ENCODE assay signal across 8 cellular contexts in genomic region chr22:20957691-20958440, GRCh38. TPM values are rescaled to one million over a fixed set of nuclear protein-coding genes. Genes with fewer than 3 reads are reported as not detected.
DNase-seq lines count a peak whose midpoint lies in the region; ATAC-seq and TF ChIP-seq lines count a peak whose summit lies in the region.

No MANE protein-coding gene starts in this region.

- H3K27me3 ChIP-seq in MG63 = no peaks in the 10 kb centered on the region

- POLR2A ChIA-PET in RWPE1 (lab: Yijun Ruan, JAX; ENCODE audit: low non-redundant PET) = no interaction called here

- H3K36me3 Mint-ChIP-seq in nephron progenitor cell (ENCODE audit: low read depth) = peaks cover 16% of the 10 kb centered on the region

- CTCF ChIA-PET in RWPE1 (lab: Yijun Ruan, JAX) = interaction anchor here (1.0 kb wide), 1 partner anchor 41 kb away, joined by 4 read pairs; no protein-coding TSS in a partner anchor

- H3K4me3 ChIP-seq in MG63 = no peak overlapping the region

- no peaks in the 10 kb centered on the region for H3K9me3 Mint-ChIP-seq in nephron progenitor cell

- H3K27me3 Mint-ChIP-seq in nephron progenitor cell (ENCODE audit: low read depth, poor library complexity) = peaks cover 48% of the 10 kb centered on the region

- peak; percentile 2 for ATAC-seq in esophagus mucosa

- DNase-seq in NCI-H524 (lab: John Stamatoyannopoulos, UW) = peak; percentile 21 to 63
- no peak for DNase-seq in NCI-H524 treated with DMSO at 0.1 percent for 48 hours (lab: John Stamatoyannopoulos, UW)
- DNase-seq in RWPE1 (ENCODE audit: low spot score) = no peak
- peak; percentile 55 for DNase-seq in nephron progenitor cell
- DNase-seq in caudate nucleus (lab: John Stamatoyannopoulos, UW) = no peak
- DNase-seq in NCI-H1436 (lab: John Stamatoyannopoulos, UW) = no peak
- DNase-seq in MG63 = no peak

- no peaks in the 10 kb centered on the region for H3K9me3 ChIP-seq in MG63

- H3K4me1 Mint-ChIP-seq in nephron progenitor cell = peaks cover 11% of the 10 kb centered on the region

- TF ChIP-seq CTCF in RWPE1 (conservative IDR thresholded peaks at IDR 0.05; ENCODE audit: low read depth) (no peak), nephron progenitor cell (IDR thresholded peaks at IDR 0.05) (no peak)

- peak overlapping the region; percentile 71 for H3K4me3 Mint-ChIP-seq in nephron progenitor cell

- peak overlapping the region; percentile 84 for H3K27ac ChIP-seq in RWPE1
- H3K27ac ChIP-seq in caudate nucleus (ENCODE audit: low read depth, low read length) = no peak overlapping the region

- peaks cover 14% of the 10 kb centered on the region for H3K36me3 ChIP-seq in MG63

- H3K27ac Mint-ChIP-seq in nephron progenitor cell = no peak overlapping the region

RNA-seq across cellular contexts. Expression of gene AIFM3, which starts 9.2 kb away (rescaled TPM):
- total RNA-seq in esophagus mucosa = 1.5 TPM
- total RNA-seq in MG63 (2014; rRNA removed; shearing (Covaris generic); ENCODE audit: low replicate concordance) = 0.56 TPM in 1 of 2 replicates, not detected in the other

RNA-seq across cellular contexts. Expression of gene LZTR1, which starts 24.2 kb away (rescaled TPM):
- 26.3 TPM for total RNA-seq in esophagus mucosa
- total RNA-seq in MG63 (2014; rRNA removed; shearing (Covaris generic); ENCODE audit: low replicate concordance) = 21.2 and 25.3 TPM in 2 replicates

RNA-seq across cellular contexts. Expression of gene CRKL, which starts 40.7 kb away (rescaled TPM):
- total RNA-seq in esophagus mucosa = 42.6 TPM
- 23.1 and 25.0 TPM in 2 replicates for total RNA-seq in MG63 (2014; rRNA removed; shearing (Covaris generic); ENCODE audit: low replicate concordance)

RNA-seq across cellular contexts. Expression of gene THAP7, which starts 44.1 kb away (rescaled TPM):
- total RNA-seq in esophagus mucosa = 13.3 TPM
- total RNA-seq in MG63 (2014; rRNA removed; shearing (Covaris generic); ENCODE audit: low replicate concordance) = 33.8 and 46.5 TPM in 2 replicates

RNA-seq across cellular contexts. Expression of gene P2RX6, which starts 57.1 kb away (rescaled TPM):
- 0.64 TPM for total RNA-seq in esophagus mucosa
- total RNA-seq in MG63 (2014; rRNA removed; shearing (Covaris generic); ENCODE audit: low replicate concordance) = 1.1 and 10.0 TPM in 2 replicates

Comparison
In these comparisons a context has a peak if more than half of its experiments do, and no peak if none do; other contexts are left out.
1. DNase-seq: peak in NCI-H524 (2 of 2) and nephron progenitor cell (single experiment); none in NCI-H524 treated with DMSO at 0.1 percent for 48 hours (single experiment), RWPE1 (single experiment), caudate nucleus (0 of 61), NCI-H1436 (single experiment) and MG63 (single experiment).